Comparison of ENCODE assay signal across 1 cellular context in the genomic region with DNA sequence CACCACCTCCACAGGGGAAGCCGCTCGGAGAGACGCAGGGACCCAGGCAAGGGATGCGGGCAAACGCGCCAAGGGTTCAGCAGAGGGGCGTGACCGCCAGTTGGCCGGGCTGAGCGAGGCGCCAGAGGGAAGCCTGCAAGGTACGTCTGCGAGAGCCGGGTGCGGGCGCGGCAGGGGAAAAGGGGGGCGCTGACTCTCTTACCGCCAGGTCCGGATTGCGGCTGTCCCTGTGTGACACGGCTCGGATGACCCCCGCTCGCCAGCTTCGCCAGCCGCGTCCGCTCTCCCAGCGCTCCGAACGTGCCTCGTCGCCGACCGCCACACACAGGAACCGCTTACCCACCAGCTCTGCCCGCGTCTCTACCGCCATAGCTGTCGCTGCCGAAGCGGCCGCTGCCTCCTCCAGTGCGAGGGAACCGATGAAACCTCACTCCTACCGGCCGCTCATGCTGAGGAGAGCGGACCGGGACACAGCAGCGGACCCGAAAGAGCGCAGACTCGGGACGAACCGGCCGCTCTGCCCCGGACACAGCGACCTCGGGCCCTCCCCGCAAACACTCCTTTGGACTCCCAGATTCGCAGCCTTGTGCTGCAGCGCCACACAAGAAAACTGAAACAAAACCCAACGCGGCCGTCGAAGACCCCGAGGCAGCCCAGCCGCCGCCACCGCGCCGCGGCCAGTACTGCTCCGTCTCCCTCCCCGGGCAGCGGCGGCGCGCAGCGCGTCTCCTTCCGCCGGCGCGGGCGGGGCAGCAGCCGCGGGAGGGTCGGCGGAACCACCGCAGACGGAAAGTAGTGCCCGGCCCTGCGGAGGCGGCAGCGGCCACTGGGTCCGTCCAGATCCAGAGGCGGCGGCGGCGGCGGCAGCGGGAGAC.
TF ChIP-seq lines count a peak whose summit lies in the region.

A gene with protein sequence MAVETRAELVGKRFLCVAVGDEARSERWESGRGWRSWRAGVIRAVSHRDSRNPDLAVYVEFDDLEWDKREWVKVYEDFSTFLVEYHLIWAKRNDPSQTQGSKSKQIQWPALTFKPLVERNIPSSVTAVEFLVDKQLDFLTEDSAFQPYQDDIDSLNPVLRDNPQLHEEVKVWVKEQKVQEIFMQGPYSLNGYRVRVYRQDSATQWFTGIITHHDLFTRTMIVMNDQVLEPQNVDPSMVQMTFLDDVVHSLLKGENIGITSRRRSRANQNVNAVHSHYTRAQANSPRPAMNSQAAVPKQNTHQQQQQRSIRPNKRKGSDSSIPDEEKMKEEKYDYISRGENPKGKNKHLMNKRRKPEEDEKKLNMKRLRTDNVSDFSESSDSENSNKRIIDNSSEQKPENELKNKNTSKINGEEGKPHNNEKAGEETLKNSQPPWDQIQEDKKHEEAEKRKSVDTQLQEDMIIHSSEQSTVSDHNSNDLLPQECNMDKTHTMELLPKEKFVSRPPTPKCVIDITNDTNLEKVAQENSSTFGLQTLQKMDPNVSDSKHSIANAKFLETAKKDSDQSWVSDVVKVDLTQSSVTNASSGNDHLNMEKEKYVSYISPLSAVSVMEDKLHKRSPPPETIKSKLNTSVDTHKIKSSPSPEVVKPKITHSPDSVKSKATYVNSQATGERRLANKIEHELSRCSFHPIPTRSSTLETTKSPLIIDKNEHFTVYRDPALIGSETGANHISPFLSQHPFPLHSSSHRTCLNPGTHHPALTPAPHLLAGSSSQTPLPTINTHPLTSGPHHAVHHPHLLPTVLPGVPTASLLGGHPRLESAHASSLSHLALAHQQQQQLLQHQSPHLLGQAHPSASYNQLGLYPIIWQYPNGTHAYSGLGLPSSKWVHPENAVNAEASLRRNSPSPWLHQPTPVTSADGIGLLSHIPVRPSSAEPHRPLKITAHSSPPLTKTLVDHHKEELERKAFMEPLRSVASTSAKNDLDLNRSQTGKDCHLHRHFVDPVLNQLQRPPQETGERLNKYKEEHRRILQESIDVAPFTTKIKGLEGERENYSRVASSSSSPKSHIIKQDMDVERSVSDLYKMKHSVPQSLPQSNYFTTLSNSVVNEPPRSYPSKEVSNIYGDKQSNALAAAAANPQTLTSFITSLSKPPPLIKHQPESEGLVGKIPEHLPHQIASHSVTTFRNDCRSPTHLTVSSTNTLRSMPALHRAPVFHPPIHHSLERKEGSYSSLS (N-terminal part only) (minus strand): TSS at position 685 of the 875 bp plus-strand sequence. CDS start 315 bp downstream, at position 370.

TF ChIP-seq in HEK293, 187 proteins besides CTCF, POLR2A, EP300 and RAD21 (continued from another document and continues in another):
- TF ChIP-seq ZNF394 (tag by site-specific recombination; IDR thresholded peaks at IDR 0.05; ENCODE audit: borderline replicate concordance) (peak; percentile 46; the same call in 1 of the 2 replicates), ZBTB20 (tag by site-specific recombination; IDR thresholded peaks at IDR 0.05) (peak; percentile 64; the same call in 1 of the 2 replicates), ZNF221 (tag by site-specific recombination; IDR thresholded peaks at IDR 0.05; ENCODE audit: borderline replicate concordance) (no peak), ZNF169 (tag by site-specific recombination; IDR thresholded peaks at IDR 0.05) (no peak), ZNF426 (tag by site-specific recombination; IDR thresholded peaks at IDR 0.05) (no peak), TCF7L2 (IDR thresholded peaks at IDR 0.05; ENCODE audit: borderline replicate concordance, low read depth, low read length) (peak; percentile 27; the same call in 1 of the 2 replicates), ZNF792 (tag by site-specific recombination; IDR thresholded peaks at IDR 0.05) (peak; percentile 43; the same call in 1 of the 2 replicates), KLF1 (tag by site-specific recombination; IDR thresholded peaks at IDR 0.05) (peak; percentile 76), ZNF558 (tag by site-specific recombination; IDR thresholded peaks at IDR 0.05) (no peak), ZNF391 (tag by site-specific recombination; IDR thresholded peaks at IDR 0.05; ENCODE audit: borderline replicate concordance, low read depth) (peak; percentile 62; the same call in 1 of the 2 replicates), ZNF610 (tag by site-specific recombination; IDR thresholded peaks at IDR 0.05; ENCODE audit: borderline replicate concordance) (no peak; the same call in 1 of the 2 replicates), ZNF24 (tag by site-specific recombination; IDR thresholded peaks at IDR 0.05) (no peak; the same call in 1 of the 2 replicates), ZNF354C (tag by site-specific recombination; IDR thresholded peaks at IDR 0.05; ENCODE audit: borderline replicate concordance, low read depth) (no peak), SCRT1 (tag by site-specific recombination; IDR thresholded peaks at IDR 0.05; ENCODE audit: borderline replicate concordance) (no peak), ZBTB21 (tag by site-specific recombination; IDR thresholded peaks at IDR 0.05) (no peak), ZNF626 (tag by site-specific recombination; IDR thresholded peaks at IDR 0.05) (peak; percentile 65; the same call in 1 of the 2 replicates), ZBTB8A (tag by site-specific recombination; IDR thresholded peaks at IDR 0.05) (peak; percentile 91), MYNN (tag by site-specific recombination; IDR thresholded peaks at IDR 0.05; ENCODE audit: borderline replicate concordance) (0 out of 2 replicates have a peak, but pooled peaks have one; percentile 12), ZNF266 (tag by site-specific recombination; IDR thresholded peaks at IDR 0.05; ENCODE audit: low read depth) (no peak), ZNF623 (tag by site-specific recombination; IDR thresholded peaks at IDR 0.05) (no peak)
- TF ChIP-seq, protein P1, sequence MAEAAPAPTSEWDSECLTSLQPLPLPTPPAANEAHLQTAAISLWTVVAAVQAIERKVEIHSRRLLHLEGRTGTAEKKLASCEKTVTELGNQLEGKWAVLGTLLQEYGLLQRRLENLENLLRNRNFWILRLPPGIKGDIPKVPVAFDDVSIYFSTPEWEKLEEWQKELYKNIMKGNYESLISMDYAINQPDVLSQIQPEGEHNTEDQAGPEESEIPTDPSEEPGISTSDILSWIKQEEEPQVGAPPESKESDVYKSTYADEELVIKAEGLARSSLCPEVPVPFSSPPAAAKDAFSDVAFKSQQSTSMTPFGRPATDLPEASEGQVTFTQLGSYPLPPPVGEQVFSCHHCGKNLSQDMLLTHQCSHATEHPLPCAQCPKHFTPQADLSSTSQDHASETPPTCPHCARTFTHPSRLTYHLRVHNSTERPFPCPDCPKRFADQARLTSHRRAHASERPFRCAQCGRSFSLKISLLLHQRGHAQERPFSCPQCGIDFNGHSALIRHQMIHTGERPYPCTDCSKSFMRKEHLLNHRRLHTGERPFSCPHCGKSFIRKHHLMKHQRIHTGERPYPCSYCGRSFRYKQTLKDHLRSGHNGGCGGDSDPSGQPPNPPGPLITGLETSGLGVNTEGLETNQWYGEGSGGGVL (tag by site-specific recombination; IDR thresholded peaks at IDR 0.05): peak; percentile 51
- TF ChIP-seq, protein P2, sequence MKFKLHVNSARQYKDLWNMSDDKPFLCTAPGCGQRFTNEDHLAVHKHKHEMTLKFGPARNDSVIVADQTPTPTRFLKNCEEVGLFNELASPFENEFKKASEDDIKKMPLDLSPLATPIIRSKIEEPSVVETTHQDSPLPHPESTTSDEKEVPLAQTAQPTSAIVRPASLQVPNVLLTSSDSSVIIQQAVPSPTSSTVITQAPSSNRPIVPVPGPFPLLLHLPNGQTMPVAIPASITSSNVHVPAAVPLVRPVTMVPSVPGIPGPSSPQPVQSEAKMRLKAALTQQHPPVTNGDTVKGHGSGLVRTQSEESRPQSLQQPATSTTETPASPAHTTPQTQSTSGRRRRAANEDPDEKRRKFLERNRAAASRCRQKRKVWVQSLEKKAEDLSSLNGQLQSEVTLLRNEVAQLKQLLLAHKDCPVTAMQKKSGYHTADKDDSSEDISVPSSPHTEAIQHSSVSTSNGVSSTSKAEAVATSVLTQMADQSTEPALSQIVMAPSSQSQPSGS (tag by site-specific recombination; IDR thresholded peaks at IDR 0.05; ENCODE audit: low read depth): no peak
- TF ChIP-seq, protein P3, sequence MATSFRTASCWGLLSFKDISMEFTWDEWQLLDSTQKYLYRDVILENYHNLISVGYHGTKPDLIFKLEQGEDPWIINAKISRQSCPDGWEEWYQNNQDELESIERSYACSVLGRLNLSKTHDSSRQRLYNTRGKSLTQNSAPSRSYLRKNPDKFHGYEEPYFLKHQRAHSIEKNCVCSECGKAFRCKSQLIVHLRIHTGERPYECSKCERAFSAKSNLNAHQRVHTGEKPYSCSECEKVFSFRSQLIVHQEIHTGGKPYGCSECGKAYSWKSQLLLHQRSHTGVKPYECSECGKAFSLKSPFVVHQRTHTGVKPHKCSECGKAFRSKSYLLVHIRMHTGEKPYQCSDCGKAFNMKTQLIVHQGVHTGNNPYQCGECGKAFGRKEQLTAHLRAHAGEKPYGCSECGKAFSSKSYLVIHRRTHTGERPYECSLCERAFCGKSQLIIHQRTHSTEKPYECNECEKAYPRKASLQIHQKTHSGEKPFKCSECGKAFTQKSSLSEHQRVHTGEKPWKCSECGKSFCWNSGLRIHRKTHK (tag by site-specific recombination; IDR thresholded peaks at IDR 0.05): no peak
- TF ChIP-seq, protein P4, sequence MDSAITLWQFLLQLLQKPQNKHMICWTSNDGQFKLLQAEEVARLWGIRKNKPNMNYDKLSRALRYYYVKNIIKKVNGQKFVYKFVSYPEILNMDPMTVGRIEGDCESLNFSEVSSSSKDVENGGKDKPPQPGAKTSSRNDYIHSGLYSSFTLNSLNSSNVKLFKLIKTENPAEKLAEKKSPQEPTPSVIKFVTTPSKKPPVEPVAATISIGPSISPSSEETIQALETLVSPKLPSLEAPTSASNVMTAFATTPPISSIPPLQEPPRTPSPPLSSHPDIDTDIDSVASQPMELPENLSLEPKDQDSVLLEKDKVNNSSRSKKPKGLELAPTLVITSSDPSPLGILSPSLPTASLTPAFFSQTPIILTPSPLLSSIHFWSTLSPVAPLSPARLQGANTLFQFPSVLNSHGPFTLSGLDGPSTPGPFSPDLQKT (IDR thresholded peaks at IDR 0.05; ENCODE audit: borderline replicate concordance, low read depth, low read length): no peak
- TF ChIP-seq, protein P5, sequence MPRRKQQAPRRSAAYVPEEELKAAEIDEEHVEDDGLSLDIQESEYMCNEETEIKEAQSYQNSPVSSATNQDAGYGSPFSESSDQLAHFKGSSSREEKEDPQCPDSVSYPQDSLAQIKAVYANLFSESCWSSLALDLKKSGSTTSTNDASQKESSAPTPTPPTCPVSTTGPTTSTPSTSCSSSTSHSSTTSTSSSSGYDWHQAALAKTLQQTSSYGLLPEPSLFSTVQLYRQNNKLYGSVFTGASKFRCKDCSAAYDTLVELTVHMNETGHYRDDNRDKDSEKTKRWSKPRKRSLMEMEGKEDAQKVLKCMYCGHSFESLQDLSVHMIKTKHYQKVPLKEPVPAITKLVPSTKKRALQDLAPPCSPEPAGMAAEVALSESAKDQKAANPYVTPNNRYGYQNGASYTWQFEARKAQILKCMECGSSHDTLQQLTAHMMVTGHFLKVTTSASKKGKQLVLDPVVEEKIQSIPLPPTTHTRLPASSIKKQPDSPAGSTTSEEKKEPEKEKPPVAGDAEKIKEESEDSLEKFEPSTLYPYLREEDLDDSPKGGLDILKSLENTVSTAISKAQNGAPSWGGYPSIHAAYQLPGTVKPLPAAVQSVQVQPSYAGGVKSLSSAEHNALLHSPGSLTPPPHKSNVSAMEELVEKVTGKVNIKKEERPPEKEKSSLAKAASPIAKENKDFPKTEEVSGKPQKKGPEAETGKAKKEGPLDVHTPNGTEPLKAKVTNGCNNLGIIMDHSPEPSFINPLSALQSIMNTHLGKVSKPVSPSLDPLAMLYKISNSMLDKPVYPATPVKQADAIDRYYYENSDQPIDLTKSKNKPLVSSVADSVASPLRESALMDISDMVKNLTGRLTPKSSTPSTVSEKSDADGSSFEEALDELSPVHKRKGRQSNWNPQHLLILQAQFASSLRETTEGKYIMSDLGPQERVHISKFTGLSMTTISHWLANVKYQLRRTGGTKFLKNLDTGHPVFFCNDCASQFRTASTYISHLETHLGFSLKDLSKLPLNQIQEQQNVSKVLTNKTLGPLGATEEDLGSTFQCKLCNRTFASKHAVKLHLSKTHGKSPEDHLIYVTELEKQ (tag by site-specific recombination; IDR thresholded peaks at IDR 0.05; ENCODE audit: borderline replicate concordance): no peak
- TF ChIP-seq, protein P6, sequence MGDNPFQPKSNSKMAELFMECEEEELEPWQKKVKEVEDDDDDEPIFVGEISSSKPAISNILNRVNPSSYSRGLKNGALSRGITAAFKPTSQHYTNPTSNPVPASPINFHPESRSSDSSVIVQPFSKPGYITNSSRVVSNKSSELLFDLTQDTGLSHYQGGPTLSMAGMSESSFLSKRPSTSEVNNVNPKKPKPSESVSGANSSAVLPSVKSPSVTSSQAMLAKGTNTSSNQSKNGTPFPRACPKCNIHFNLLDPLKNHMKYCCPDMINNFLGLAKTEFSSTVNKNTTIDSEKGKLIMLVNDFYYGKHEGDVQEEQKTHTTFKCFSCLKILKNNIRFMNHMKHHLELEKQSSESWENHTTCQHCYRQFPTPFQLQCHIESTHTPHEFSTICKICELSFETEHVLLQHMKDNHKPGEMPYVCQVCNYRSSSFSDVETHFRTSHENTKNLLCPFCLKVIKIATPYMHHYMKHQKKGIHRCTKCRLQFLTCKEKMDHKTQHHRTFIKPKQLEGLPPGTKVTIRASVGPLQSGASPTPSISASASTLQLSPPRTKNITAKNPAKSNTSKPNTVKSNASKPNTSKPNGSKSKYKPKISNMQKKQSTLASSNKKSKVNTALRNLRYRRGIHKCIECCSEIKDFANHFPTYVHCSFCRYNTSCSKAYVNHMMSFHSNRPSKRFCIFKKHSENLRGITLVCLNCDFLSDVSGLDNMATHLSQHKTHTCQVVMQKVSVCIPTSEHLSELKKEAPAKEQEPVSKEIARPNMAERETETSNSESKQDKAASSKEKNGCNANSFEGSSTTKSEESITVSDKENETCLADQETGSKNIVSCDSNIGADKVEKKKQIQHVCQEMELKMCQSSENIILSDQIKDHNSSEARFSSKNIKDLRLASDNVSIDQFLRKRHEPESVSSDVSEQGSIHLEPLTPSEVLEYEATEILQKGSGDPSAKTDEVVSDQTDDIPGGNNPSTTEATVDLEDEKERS (tag by site-specific recombination; IDR thresholded peaks at IDR 0.05): no peak
